18 cellular contexts compared by ENCODE assay signal in the genomic region with DNA sequence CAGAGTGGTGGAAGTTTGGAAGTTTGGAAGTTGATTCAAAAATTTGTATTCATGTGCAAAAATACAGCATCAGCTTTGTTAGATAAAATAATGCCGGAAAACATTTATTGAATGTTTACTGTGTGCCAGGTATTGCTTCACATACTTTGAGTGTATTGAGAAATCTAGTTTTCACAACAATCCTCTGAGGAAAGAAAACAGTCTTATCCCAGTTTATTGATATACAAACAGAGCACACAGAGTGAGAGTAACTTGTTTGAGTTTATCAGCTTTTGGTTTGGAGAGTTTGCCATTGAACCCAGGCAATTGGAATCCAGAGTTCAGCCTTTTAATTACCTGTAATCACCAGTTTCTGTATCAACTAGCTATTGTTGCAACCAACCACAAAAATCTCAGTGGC.
DNase-seq lines count a peak whose midpoint lies in the region; ATAC-seq and TF ChIP-seq lines count a peak whose summit lies in the region.
"Had no signal": no experiment of that assay in that cellular context is flagged by ENCODE, and none has a peak within 500 bp of the region (broad histone marks: within the 10 kb centered on the region; RNA-seq: fewer than 3 reads in every experiment).

No MANE protein-coding gene starts in this region.

- peak; percentile 56 for DNase-seq in AG10803 (ENCODE audit: low read depth)
- peak; percentile 16 to 42 for DNase-seq in cardiac fibroblast (ENCODE audit: low read depth in 2 of 2)
- DNase-seq in left lobe of liver (ENCODE audit: low spot score): no peak
- no peak for DNase-seq in sciatic nerve (ENCODE audit: low spot score)
- DNase-seq in cortex of kidney (lab: John Stamatoyannopoulos, UW): no peak
- DNase-seq in activated T-cell treated with anti-CD3 and anti-CD28 coated beads, Interleukin-2, amount 50 U/mL, for 4 hours: no peak
- DNase-seq in NCI-H1694 (lab: John Stamatoyannopoulos, UW): no peak
- DNase-seq: AML-193; CD4-positive, alpha-beta T cell; DMS79 treated with DMSO at 0.1 percent for 48 hours; IMR-90; Kasumi-1; NCI-H1417; NCI-H2029 treated with DMSO at 0.1 percent for 48 hours; NCI-H510A treated with DMSO at 0.1 percent for 48 hours; Peyer's patch; SHP77 treated with DMSO at 0.1 percent for 48 hours had no signal

- H3K27me3 Mint-ChIP-seq in activated T-cell treated with anti-CD3 and anti-CD28 coated beads, Interleukin-2, amount 50 U/mL, for 4 hours (ENCODE audit: low read depth): no peaks in the 10 kb centered on the region
- H3K27me3 Mint-ChIP-seq: CD4-positive, alpha-beta T cell had no signal

- H3K4me1 Mint-ChIP-seq in activated T-cell treated with anti-CD3 and anti-CD28 coated beads, Interleukin-2, amount 50 U/mL, for 4 hours (ENCODE audit: low read depth): no peaks in the 10 kb centered on the region

- ATAC-seq in left lobe of liver (peak; percentile 73), sciatic nerve (peak; percentile 55), GM21367 (IDR thresholded peaks at IDR 0.05; ENCODE audit: unreplicated experiment) (no peak)
- ATAC-seq in activated T-cell treated with anti-CD3 and anti-CD28 coated beads, Interleukin-2, amount 50 U/mL, for 4 hours: no peak

- intact Hi-C loops in sciatic nerve (cut with DNase I): no loop called here

- H3K4me3 ChIP-seq in AG10803 (ENCODE audit: low read length) (no peak overlapping the region), cardiac fibroblast (replicated peaks in 1 of 2; ENCODE audit: low read depth in 2 of 2, low read length in 2 of 2) (no peak overlapping the region)
- H3K4me3 ChIP-seq: Peyer's patch had no signal

- H3K36me3 Mint-ChIP-seq in activated T-cell treated with anti-CD3 and anti-CD28 coated beads, Interleukin-2, amount 50 U/mL, for 4 hours (ENCODE audit: insufficient read depth): no peaks in the 10 kb centered on the region

- no peaks in the 10 kb centered on the region for H3K9me3 Mint-ChIP-seq in activated T-cell treated with anti-CD3 and anti-CD28 coated beads, Interleukin-2, amount 50 U/mL, for 4 hours
- H3K9me3 Mint-ChIP-seq: CD4-positive, alpha-beta T cell had no signal

- TF ChIP-seq CTCF in AG10803 (conservative IDR thresholded peaks at IDR 0.05; ENCODE audit: low read length) (no peak), cardiac fibroblast (IDR thresholded peaks at IDR 0.05; ENCODE audit: low read depth, low read length) (no peak)

- H3K4me3 Mint-ChIP-seq in activated T-cell treated with anti-CD3 and anti-CD28 coated beads, Interleukin-2, amount 50 U/mL, for 4 hours: no peak overlapping the region
- H3K4me3 Mint-ChIP-seq: CD4-positive, alpha-beta T cell had no signal

Comparison
In these comparisons a context has a peak if more than half of its experiments do, and no peak if none do; other contexts are left out.
1. DNase-seq: peak in AG10803 (single experiment) and cardiac fibroblast (2 of 2); none in left lobe of liver (single experiment), sciatic nerve (single experiment), cortex of kidney (single experiment), activated T-cell treated with anti-CD3 and anti-CD28 coated beads, Interleukin-2, amount 50 U/mL, for 4 hours (single experiment) and NCI-H1694 (single experiment).
2. ATAC-seq: peak in left lobe of liver (single experiment) and sciatic nerve (single experiment); none in GM21367 (single experiment) and activated T-cell treated with anti-CD3 and anti-CD28 coated beads, Interleukin-2, amount 50 U/mL, for 4 hours (0 of 2).